13 cellular contexts compared by ENCODE assay signal in the genomic region with DNA sequence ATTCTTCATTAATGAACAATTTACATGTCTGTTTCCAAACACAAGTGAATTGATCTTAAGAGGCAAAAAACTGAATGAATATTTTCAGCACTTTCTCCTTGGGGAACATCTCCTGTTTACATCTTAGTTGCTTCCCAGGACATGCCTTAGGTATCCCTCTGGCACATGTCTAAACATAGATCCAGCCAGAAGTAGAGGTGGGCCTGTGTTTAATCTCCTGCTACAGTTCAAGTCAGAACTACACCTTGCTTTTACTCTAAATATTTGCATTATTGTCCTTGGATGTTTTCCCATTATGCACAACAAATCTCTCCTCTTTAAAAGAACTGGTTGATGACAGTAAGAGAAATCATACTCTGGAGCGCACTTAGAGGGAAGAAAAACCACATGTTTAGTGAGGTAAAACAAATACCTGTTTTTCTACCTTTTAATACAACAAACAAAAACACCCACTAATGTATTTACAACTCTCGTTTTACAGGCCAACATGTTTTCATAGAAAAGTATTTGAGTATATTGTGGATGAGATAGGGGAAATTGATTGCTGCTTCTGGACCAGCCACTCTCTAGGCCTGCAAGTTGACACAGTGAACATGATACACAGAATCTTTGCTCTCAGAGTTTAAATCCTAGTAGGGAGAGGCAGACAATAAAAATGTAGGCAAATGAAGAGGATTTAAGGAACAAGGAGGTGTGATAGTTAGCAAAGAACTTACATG. TPM values are rescaled to one million over a fixed set of nuclear protein-coding genes. Genes with fewer than 3 reads are reported as not detected.
DNase-seq lines count a peak whose midpoint lies in the region; ATAC-seq, FAIRE-seq and TF ChIP-seq lines count a peak whose summit lies in the region.
"Had no signal": no experiment of that assay in that cellular context is flagged by ENCODE, and none has a peak within 500 bp of the region (broad histone marks: within the 10 kb centered on the region; RNA-seq: fewer than 3 reads in every experiment).

No MANE protein-coding gene starts in this region.

- no peaks in the 10 kb centered on the region for H3K9me3 Mint-ChIP-seq in CD4-positive, CD25-positive, alpha-beta regulatory T cell
- no peaks in the 10 kb centered on the region for H3K9me3 Mint-ChIP-seq in naive thymus-derived CD8-positive, alpha-beta T cell

- H3K4me3 Mint-ChIP-seq in CD4-positive, CD25-positive, alpha-beta regulatory T cell = peak overlapping the region in 2 of 4 donors; percentile 11 to 24
- peak overlapping the region in 2 of 10 donors; percentile 24 to 38 for H3K4me3 Mint-ChIP-seq in naive thymus-derived CD8-positive, alpha-beta T cell

- peaks cover 22% of the 10 kb centered on the region for H3K36me3 ChIP-seq in CD4-positive, CD25-positive, alpha-beta regulatory T cell (ENCODE audit: control insufficient read depth, insufficient read depth, low read length)
- peaks cover 0 to 3% of the 10 kb centered on the region in 2 experiments; a peak in 1 of 3 replicates for H3K36me3 ChIP-seq in HEK293 (ENCODE audit: control insufficient read depth in 2 of 2, insufficient read depth in 1 of 2, low read length in 2 of 2)
- peaks cover 3 to 23% of the 10 kb centered on the region in 2 experiments for H3K36me3 ChIP-seq in GM12878 (ENCODE audit: control insufficient read depth in 2 of 2, insufficient read depth in 2 of 2, low read length in 1 of 2)
- H3K36me3 ChIP-seq in upper lobe of left lung = peaks cover 0 to 3% (median 0%) of the 10 kb centered on the region in 4 donors
- no peaks in the 10 kb centered on the region for H3K36me3 ChIP-seq in small intestine (ENCODE audit: control insufficient read depth in 2 of 2, insufficient read depth in 2 of 2, low read length in 2 of 2)

- CTCF ChIA-PET in HEK293 (lab: Yijun Ruan, JAX) = no interaction called here
- CTCF ChIA-PET in GM12878 (lab: Yijun Ruan, JAX) = interaction anchor here (0.7 to 1.0 kb wide), 2 partner anchors 25 to 35 kb away, joined by 3 to 4 read pairs; no protein-coding TSS in a partner anchor

- peaks cover 62 to 96% (median 75%) of the 10 kb centered on the region in 4 donors for H3K4me1 Mint-ChIP-seq in CD4-positive, CD25-positive, alpha-beta regulatory T cell
- H3K4me1 Mint-ChIP-seq in naive thymus-derived CD8-positive, alpha-beta T cell = peaks cover 38 to 98% (median 82%) of the 10 kb centered on the region in 4 donors

- BruUV-seq in GM12878 (replicated peaks; lab: Mats Ljungman, UMichigan) = no TSS peak

- H4K20me1 ChIP-seq in GM12878 (ENCODE audit: control insufficient read depth, insufficient read depth) = peaks cover 6% of the 10 kb centered on the region; the same call in 1 of the 2 replicates

- H2AFZ ChIP-seq in GM12878 (ENCODE audit: control insufficient read depth, low read depth, low read length) = no peak overlapping the region

- 0 out of 2 replicates have a peak overlapping the region, but pooled peaks have one; percentile 8 for H3K9ac ChIP-seq in GM12878 (ENCODE audit: control insufficient read depth, insufficient read depth, low read length)

- no peaks in the 10 kb centered on the region for H3K27me3 ChIP-seq in CD4-positive, CD25-positive, alpha-beta regulatory T cell (ENCODE audit: control insufficient read depth, insufficient read depth, low read length)
- no peaks in the 10 kb centered on the region for H3K27me3 ChIP-seq in GM12878 (replicated peaks in 1 of 2; ENCODE audit: control insufficient read depth in 2 of 2, insufficient read depth in 2 of 2, low read length in 1 of 2)
- no peaks in the 10 kb centered on the region for H3K27me3 ChIP-seq in upper lobe of left lung
- H3K27me3 ChIP-seq in small intestine (ENCODE audit: control insufficient read depth in 2 of 2, insufficient read depth in 2 of 2, low read length in 2 of 2) = no peaks in the 10 kb centered on the region

- peaks cover 26% of the 10 kb centered on the region for H3K36me3 Mint-ChIP-seq in CD4-positive, CD25-positive, alpha-beta regulatory T cell
- H3K36me3 Mint-ChIP-seq in naive thymus-derived CD8-positive, alpha-beta T cell = peaks cover 0 to 59% (median 18%) of the 10 kb centered on the region in 3 donors

- POLR2A ChIA-PET in HEK293 (lab: Yijun Ruan, JAX) = no interaction called here
- POLR2A ChIA-PET in GM12878 (lab: Charles Lee) = interaction anchor here (1.9 kb wide), 1 partner anchor 11 kb away, joined by 5 read pairs; no protein-coding TSS in a partner anchor
- POLR2A ChIA-PET in naive thymus-derived CD8-positive, alpha-beta T cell (lab: Charles Lee) = no interaction called here

- intact Hi-C loops in GM12878 (cut with micrococcal nuclease; ENCODE audit: unreplicated experiment) = no loop called here

- H3K27me3 Mint-ChIP-seq in CD4-positive, CD25-positive, alpha-beta regulatory T cell = no peaks in the 10 kb centered on the region
- no peaks in the 10 kb centered on the region for H3K27me3 Mint-ChIP-seq in naive thymus-derived CD8-positive, alpha-beta T cell

- TF ChIP-seq POLR2A in GM12878 (IDR thresholded peaks at IDR 0.05; ENCODE audit: low read depth, low read length) (no peak), upper lobe of left lung (IDR thresholded peaks at IDR 0.05) (no peak)

- DNase-seq in CD4-positive, CD25-positive, alpha-beta regulatory T cell = no peak
- DNase-seq in GM12878 (ENCODE audit: low read depth, low spot score) (no peak), upper lobe of left lung (no peak), small intestine (no peak)
- no peak for DNase-seq in naive thymus-derived CD8-positive, alpha-beta T cell
- DNase-seq: activated CD4-positive, alpha-beta T cell treated with anti-CD3 and anti-CD28 coated beads for 1 hour; mucosa of descending colon; NCI-H2081 treated with DMSO at 0.1 percent for 48 hours; stimulated activated CD4-positive, alpha-beta T cell treated with anti-CD3 and anti-CD28 coated beads, Interleukin-4, amount 100 ng/mL, for 1 hour; stimulated activated naive CD4-positive, alpha-beta T cell treated with Interleukin-2 at 50 U/mL for 16 hours had no signal

- peak overlapping the region; percentile 10 for H3K4me3 ChIP-seq in CD4-positive, CD25-positive, alpha-beta regulatory T cell (ENCODE audit: low read depth, low read length)
- H3K4me3 ChIP-seq in HEK293 (ENCODE audit: low read depth, low read length) (no peak overlapping the region), GM12878 (no peak overlapping the region), upper lobe of left lung (no peak overlapping the region), small intestine (ENCODE audit: low read depth in 1 of 2, low read length in 2 of 2) (no peak overlapping the region)
- H3K4me3 ChIP-seq: mucosa of descending colon had no signal

- H3K79me2 ChIP-seq in GM12878 (ENCODE audit: control insufficient read depth, insufficient read depth, low read length) = peaks cover 99% of the 10 kb centered on the region

- H3K4me2 ChIP-seq in GM12878 (ENCODE audit: control insufficient read depth, insufficient read depth) = peak overlapping the region; percentile 56; the same call in 1 of the 2 replicates

- H3K4me1 ChIP-seq in CD4-positive, CD25-positive, alpha-beta regulatory T cell (ENCODE audit: control insufficient read depth, insufficient read depth, low read length, poor library complexity, severe bottlenecking) = peaks cover 45% of the 10 kb centered on the region
- H3K4me1 ChIP-seq in HEK293 (ENCODE audit: control insufficient read depth, insufficient read depth, low read length) = peaks cover 31% of the 10 kb centered on the region
- H3K4me1 ChIP-seq in GM12878 (ENCODE audit: control insufficient read depth, insufficient read depth, low read length) = peaks cover 51% of the 10 kb centered on the region
- peaks cover 6 to 39% (median 21%) of the 10 kb centered on the region in 4 donors for H3K4me1 ChIP-seq in upper lobe of left lung
- peaks cover 2 to 3% of the 10 kb centered on the region in 2 donors for H3K4me1 ChIP-seq in small intestine (ENCODE audit: control insufficient read depth in 2 of 2, insufficient read depth in 1 of 2, low read depth in 1 of 2, low read length in 1 of 2)

- H3K9me3 ChIP-seq in CD4-positive, CD25-positive, alpha-beta regulatory T cell (ENCODE audit: control insufficient read depth in 2 of 2, low read length in 2 of 2) = no peaks in the 10 kb centered on the region
- no peaks in the 10 kb centered on the region for H3K9me3 ChIP-seq in HEK293 (ENCODE audit: control insufficient read depth, insufficient read depth, low read depth, low read length)
- H3K9me3 ChIP-seq in GM12878 (replicated peaks; ENCODE audit: control insufficient read depth, insufficient read depth, low read length) = no peaks in the 10 kb centered on the region
- no peaks in the 10 kb centered on the region for H3K9me3 ChIP-seq in upper lobe of left lung
- H3K9me3 ChIP-seq in small intestine (ENCODE audit: control insufficient read depth, low read depth) = no peaks in the 10 kb centered on the region
- H3K9me3 ChIP-seq: mucosa of descending colon had no signal

- no peak for FAIRE-seq in GM12878 (lab: Jason Lieb, UNC)
- FAIRE-seq in small intestine (lab: Jason Lieb, UNC) = no peak

- H3K27ac ChIP-seq in CD4-positive, CD25-positive, alpha-beta regulatory T cell (ENCODE audit: insufficient read depth, low read length, poor library complexity, severe bottlenecking) = peak overlapping the region; percentile 45
- H3K27ac ChIP-seq in HEK293 (ENCODE audit: extremely low read depth, low read depth, low read length) = no peak overlapping the region
- H3K27ac ChIP-seq in GM12878 (ENCODE audit: control insufficient read depth, insufficient read depth) = peak overlapping the region; percentile 33
- no peak overlapping the region for H3K27ac ChIP-seq in upper lobe of left lung
- H3K27ac ChIP-seq in small intestine (ENCODE audit: low read depth in 1 of 2, low read length in 1 of 2) = no peak overlapping the region

- peak overlapping the region; percentile 51 to 90 (median 82) for H3K27ac Mint-ChIP-seq in CD4-positive, CD25-positive, alpha-beta regulatory T cell
- H3K27ac Mint-ChIP-seq in naive thymus-derived CD8-positive, alpha-beta T cell = peak overlapping the region; percentile 15 to 91 (median 78)

- no peak for TF ChIP-seq RAD21 in GM12878 (IDR thresholded peaks at IDR 0.05; ENCODE audit: insufficient read depth, low read depth, low read length)

- SMC1A ChIA-PET in GM12878 (lab: Charles Lee; ENCODE audit: uncharacterized antibody, unreplicated experiment) = interaction anchor here (0.7 to 26.7 kb wide), 5 partner anchors 15 to 254 kb away, joined by 3 to 583 read pairs (median 3); no protein-coding TSS in a partner anchor

- RAD21 ChIA-PET in GM12878 (lab: Charles Lee; ENCODE audit: unreplicated experiment) = interaction anchor here (1.4 to 2.0 kb wide), 2 partner anchors 29 to 51 kb away, joined by 3 to 11 read pairs; no protein-coding TSS in a partner anchor

- WGBS in GM12878 (ENCODE audit: insufficient coverage, insufficient replicate concordance, low lambda C conversion rate, missing lambda C conversion rate) = 35% methylated on average over 2 of the region's 2 CpGs
- 66 to 70% methylated on average over 2 of the region's 2 CpGs for WGBS in upper lobe of left lung, 2 donors
- WGBS in small intestine, 3 donors = 66 to 72% (median 68%) methylated on average over 2 of the region's 2 CpGs

- ATAC-seq in CD4-positive, CD25-positive, alpha-beta regulatory T cell (ENCODE audit: low read depth in 2 of 2) = no peak
- ATAC-seq in GM12878 = peak; percentile 10; the same call in 2 of the 3 replicates
- ATAC-seq in naive thymus-derived CD8-positive, alpha-beta T cell = no peak
- ATAC-seq in upper lobe of left lung (ENCODE audit: low FRiP score in 2 of 2) = no peak
- ATAC-seq in HG03571 (IDR thresholded peaks at IDR 0.05; ENCODE audit: unreplicated experiment) = no peak
- no peak for ATAC-seq in HG03354 (IDR thresholded peaks at IDR 0.05; ENCODE audit: poor library complexity, severe bottlenecking, unreplicated experiment)
- ATAC-seq: mucosa of descending colon had no signal

- TF ChIP-seq CTCF in HEK293 (tag by site-specific recombination; IDR thresholded peaks at IDR 0.05) = no peak
- no peak for TF ChIP-seq CTCF in GM12878 (IDR thresholded peaks at IDR 0.05 in 2 of 3, conservative IDR thresholded peaks at IDR 0.05 in 1 of 3; ENCODE audit: control insufficient read depth in 2 of 3, extremely low read depth in 1 of 3, insufficient read depth in 1 of 3, low read depth in 3 of 3, low read length in 3 of 3)
- TF ChIP-seq CTCF in upper lobe of left lung (IDR thresholded peaks at IDR 0.05) = no peak

- TF ChIP-seq EP300 in GM12878 (IDR thresholded peaks at IDR 0.05; ENCODE audit: borderline replicate concordance in 1 of 2, control insufficient read depth in 1 of 2, low read depth in 2 of 2, low read length in 2 of 2) = no peak
- TF ChIP-seq EP300 in upper lobe of left lung (IDR thresholded peaks at IDR 0.05) = no peak

- in situ Hi-C loops in GM12878 (cut with MboI) = no loop called here

RNA-seq across cellular contexts. Expression of a gene that starts 32.2 kb away (rescaled TPM):
- total RNA-seq in CD4-positive, CD25-positive, alpha-beta regulatory T cell = 120 TPM
- polyA plus RNA-seq in CD4-positive, CD25-positive, alpha-beta regulatory T cell = 100 to 1,000 TPM; 183 to 244 (median 202) TPM
- total RNA-seq in GM12878 (2013; cell fraction: nucleolus; rRNA removed) = 75.1 and 80.9 TPM in 2 replicates
- total RNA-seq in GM12878 (2014; rRNA removed) (140 and 157 TPM in 2 replicates), GM12878 (2014; rRNA removed; fragmentation: Illumina TruSeq; extraction: Trizol) (178 and 183 TPM in 2 replicates), GM12878 (2021) (116 and 124 TPM in 2 replicates), upper lobe of left lung (10 to 100 TPM; 14.7 to 33.2 (median 19.7) TPM)
- polyA plus RNA-seq in GM12878 (2011; ENCODE audit: low read depth) = 51.5 TPM
- polyA plus RNA-seq in GM12878 (2011; rRNA removed) (169 and 264 TPM in 2 replicates), GM12878 (2014; fragmentation: Illumina TruSeq; extraction: Trizol) (180 and 219 TPM in 2 replicates), GM12878 (2014; fragmentation: Nextera tagmentation; extraction: Ambion mirVana) (100 to 1,000 TPM; 217 to 324 TPM), GM12878 (2014; rRNA removed) (108 and 144 TPM in 2 replicates), GM12878 (2016; fragmentation: Nextera tagmentation; extraction: Ambion mirVana) (100 to 1,000 TPM; 177 to 181 TPM), small intestine (10 to 100 TPM in 2 of 3 donors, 1 to 10 TPM in 1; 8.5 to 11.6 (median 10.3) TPM)
- polyA plus RNA-seq in GM12878 (2011; cell fraction: cytosol; rRNA removed) = 66.2 and 70.2 TPM in 2 replicates
- 51.6 and 57.2 TPM in 2 replicates for polyA plus RNA-seq in GM12878 (2011; cell fraction: nucleus; rRNA removed)
- 82.6 and 119 TPM in 2 replicates for polyA plus RNA-seq in GM12878 (2012)
- 69.6 and 132 TPM in 2 replicates for polyA minus RNA-seq in GM12878 (2011; rRNA and poly(A)+ RNA removed)
- polyA minus RNA-seq in GM12878 (2011; cell fraction: cytosol; rRNA and poly(A)+ RNA removed) = 56.4 and 60.0 TPM in 2 replicates
- polyA minus RNA-seq in GM12878 (2011; cell fraction: nucleus; rRNA and poly(A)+ RNA removed) = 30.6 and 45.0 TPM in 2 replicates
- total RNA-seq in naive thymus-derived CD8-positive, alpha-beta T cell = 100 to 1,000 TPM; 176 to 177 TPM
- polyA plus RNA-seq in naive thymus-derived CD8-positive, alpha-beta T cell = 100 to 1,000 TPM; 175 to 220 (median 188) TPM

Comparison
In these comparisons a context has a peak if more than half of its experiments do, and no peak if none do; other contexts are left out.
1. H3K27ac ChIP-seq: peak in CD4-positive, CD25-positive, alpha-beta regulatory T cell (single experiment) and GM12878 (single experiment); none in HEK293 (single experiment), upper lobe of left lung (0 of 4) and small intestine (0 of 2).